1 cellular context compared by ENCODE assay signal in the genomic region with DNA sequence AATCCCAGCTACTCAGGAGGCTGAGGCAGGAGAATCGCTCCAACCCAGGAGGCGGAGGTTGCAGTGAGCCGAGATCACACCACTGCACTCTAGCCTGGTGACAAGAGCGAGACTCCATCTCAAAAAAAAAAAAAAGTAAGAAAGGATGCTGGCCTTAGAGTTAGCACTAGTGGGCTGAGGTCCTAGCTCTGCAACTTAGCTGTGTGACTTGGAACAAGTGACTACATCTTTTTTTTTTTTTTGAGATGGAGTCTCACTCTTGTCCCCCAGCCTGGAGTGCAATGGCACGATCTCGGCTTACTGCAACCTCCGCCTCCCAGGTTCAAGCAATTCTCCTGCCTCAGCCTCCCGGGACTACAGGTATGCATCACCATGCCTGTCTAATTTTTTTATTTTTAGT.
A peak's percentile ranks its signal among the peaks of the same experiment; 100 is the strongest.
TF ChIP-seq lines count a peak whose summit lies in the region.

No MANE protein-coding gene starts in this region.

TF ChIP-seq in K562, 482 proteins besides CTCF, POLR2A, EP300 and RAD21:
- TF ChIP-seq SMARCA5 (IDR thresholded peaks at IDR 0.05) (0 out of 2 replicates have a peak, but pooled peaks have one; percentile 40), ZNF197 (CRISPR knock-in tag; IDR thresholded peaks at IDR 0.05; ENCODE audit: low read depth) (0 out of 2 replicates have a peak, but pooled peaks have one; percentile 14), ZNF384 (IDR thresholded peaks at IDR 0.05; ENCODE audit: low read depth, low read length) (peak; percentile 63)
- TF ChIP-seq, protein P1, sequence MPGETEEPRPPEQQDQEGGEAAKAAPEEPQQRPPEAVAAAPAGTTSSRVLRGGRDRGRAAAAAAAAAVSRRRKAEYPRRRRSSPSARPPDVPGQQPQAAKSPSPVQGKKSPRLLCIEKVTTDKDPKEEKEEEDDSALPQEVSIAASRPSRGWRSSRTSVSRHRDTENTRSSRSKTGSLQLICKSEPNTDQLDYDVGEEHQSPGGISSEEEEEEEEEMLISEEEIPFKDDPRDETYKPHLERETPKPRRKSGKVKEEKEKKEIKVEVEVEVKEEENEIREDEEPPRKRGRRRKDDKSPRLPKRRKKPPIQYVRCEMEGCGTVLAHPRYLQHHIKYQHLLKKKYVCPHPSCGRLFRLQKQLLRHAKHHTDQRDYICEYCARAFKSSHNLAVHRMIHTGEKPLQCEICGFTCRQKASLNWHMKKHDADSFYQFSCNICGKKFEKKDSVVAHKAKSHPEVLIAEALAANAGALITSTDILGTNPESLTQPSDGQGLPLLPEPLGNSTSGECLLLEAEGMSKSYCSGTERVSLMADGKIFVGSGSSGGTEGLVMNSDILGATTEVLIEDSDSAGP (CRISPR knock-in tag; IDR thresholded peaks at IDR 0.05), result 0 out of 2 replicates have a peak, but pooled peaks have one; percentile 37
- TF ChIP-seq, protein P2, sequence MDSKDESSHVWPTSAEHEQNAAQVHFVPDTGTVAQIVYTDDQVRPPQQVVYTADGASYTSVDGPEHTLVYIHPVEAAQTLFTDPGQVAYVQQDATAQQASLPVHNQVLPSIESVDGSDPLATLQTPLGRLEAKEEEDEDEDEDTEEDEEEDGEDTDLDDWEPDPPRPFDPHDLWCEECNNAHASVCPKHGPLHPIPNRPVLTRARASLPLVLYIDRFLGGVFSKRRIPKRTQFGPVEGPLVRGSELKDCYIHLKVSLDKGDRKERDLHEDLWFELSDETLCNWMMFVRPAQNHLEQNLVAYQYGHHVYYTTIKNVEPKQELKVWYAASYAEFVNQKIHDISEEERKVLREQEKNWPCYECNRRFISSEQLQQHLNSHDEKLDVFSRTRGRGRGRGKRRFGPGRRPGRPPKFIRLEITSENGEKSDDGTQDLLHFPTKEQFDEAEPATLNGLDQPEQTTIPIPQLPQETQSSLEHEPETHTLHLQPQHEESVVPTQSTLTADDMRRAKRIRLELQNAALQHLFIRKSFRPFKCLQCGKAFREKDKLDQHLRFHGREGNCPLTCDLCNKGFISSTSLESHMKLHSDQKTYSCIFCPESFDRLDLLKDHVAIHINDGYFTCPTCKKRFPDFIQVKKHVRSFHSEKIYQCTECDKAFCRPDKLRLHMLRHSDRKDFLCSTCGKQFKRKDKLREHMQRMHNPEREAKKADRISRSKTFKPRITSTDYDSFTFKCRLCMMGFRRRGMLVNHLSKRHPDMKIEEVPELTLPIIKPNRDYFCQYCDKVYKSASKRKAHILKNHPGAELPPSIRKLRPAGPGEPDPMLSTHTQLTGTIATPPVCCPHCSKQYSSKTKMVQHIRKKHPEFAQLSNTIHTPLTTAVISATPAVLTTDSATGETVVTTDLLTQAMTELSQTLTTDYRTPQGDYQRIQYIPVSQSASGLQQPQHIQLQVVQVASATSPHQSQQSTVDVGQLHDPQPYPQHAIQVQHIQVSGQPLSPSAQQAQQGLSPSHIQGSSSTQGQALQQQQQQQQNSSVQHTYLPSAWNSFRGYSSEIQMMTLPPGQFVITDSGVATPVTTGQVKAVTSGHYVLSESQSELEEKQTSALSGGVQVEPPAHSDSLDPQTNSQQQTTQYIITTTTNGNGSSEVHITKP (IDR thresholded peaks at IDR 0.05; ENCODE audit: partially characterized antibody), result peak; percentile 75
